ENCODE assay signal across 9 cellular contexts in the genomic region with DNA sequence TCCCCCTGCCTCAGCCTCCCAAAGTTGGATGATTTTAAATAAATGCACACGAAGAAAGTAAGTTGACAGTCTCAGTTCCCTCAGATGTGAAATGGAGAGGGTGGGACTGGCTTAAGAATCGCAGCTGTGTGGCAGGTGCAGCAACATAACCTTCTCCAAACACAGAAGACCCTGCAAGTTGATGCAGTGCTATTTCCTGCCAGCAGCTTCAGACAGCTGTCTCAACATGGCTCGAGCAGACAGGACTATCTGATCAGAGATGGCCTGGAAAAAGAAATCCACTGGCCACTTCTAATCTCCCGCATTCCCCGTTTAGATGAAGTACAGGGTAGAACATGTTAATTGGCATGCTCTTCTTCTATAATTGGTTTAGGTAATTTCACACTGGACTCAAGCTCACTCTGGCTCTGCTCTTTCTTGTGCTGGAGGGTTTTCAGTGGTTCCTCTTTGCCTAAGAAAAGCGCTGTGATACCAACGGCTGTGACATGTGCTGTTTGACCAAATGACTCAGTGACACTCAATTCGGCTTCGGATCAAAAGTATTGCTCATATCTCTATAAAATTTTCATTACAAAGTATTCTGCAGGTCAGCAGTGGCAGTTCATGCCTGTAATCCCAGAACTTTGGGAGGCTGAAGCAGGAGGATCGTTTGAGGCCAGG. TPM values are rescaled to one million over a fixed set of nuclear protein-coding genes. Genes with fewer than 3 reads are reported as not detected.
DNase-seq lines count a peak whose midpoint lies in the region; ATAC-seq and TF ChIP-seq lines count a peak whose summit lies in the region.
"Had no signal": no experiment of that assay in that cellular context is flagged by ENCODE, and none has a peak within 500 bp of the region (broad histone marks: within the 10 kb centered on the region; RNA-seq: fewer than 3 reads in every experiment).

No MANE protein-coding gene starts in this region.

- TF ChIP-seq CTCF in foreskin fibroblast (IDR thresholded peaks at IDR 0.05; ENCODE audit: low read depth, low read length): no peak

- peak; percentile 50 to 59 for DNase-seq in NOMO-1 (lab: John Stamatoyannopoulos, UW; ENCODE audit: unreplicated experiment in 2 of 2)
- no peak for DNase-seq in naive thymus-derived CD8-positive, alpha-beta T cell
- DNase-seq in stimulated activated naive CD4-positive, alpha-beta T cell treated with Interleukin-2 at 50 U/mL for 16 hours (lab: John Stamatoyannopoulos, UW): no peak
- DNase-seq in foreskin fibroblast: no peak
- DNase-seq in NCI-H187 treated with DMSO at 0.1 percent for 48 hours (lab: John Stamatoyannopoulos, UW): no peak

- H3K36me3 Mint-ChIP-seq in naive thymus-derived CD8-positive, alpha-beta T cell: peaks cover 0 to 11% (median 2%) of the 10 kb centered on the region in 3 donors

- H3K9me3 Mint-ChIP-seq in naive thymus-derived CD8-positive, alpha-beta T cell: no peaks in the 10 kb centered on the region
- H3K9me3 Mint-ChIP-seq: T-helper 1 cell treated with Interleukin-12 subunit alpha and Interleukin-12 subunit beta and Interleukin-4 antibody, amounts not matched to agents 30 μg/mL and 1 μg/mL, for 36 hours had no signal

- peak; percentile 60 for ATAC-seq in GM19043 (IDR thresholded peaks at IDR 0.05; ENCODE audit: low read depth, unreplicated experiment)
- peak; percentile 68 for ATAC-seq in HG02798 (IDR thresholded peaks at IDR 0.05; ENCODE audit: poor library complexity, unreplicated experiment)
- peak; percentile 33 to 63 for ATAC-seq in naive thymus-derived CD8-positive, alpha-beta T cell
- ATAC-seq in HG03196 (IDR thresholded peaks at IDR 0.05; ENCODE audit: unreplicated experiment): no peak

- H3K4me3 ChIP-seq in foreskin fibroblast (ENCODE audit: low read depth in 1 of 2, low read length in 2 of 2): no peak overlapping the region

- peaks cover 0 to 17% (median 3%) of the 10 kb centered on the region in 4 donors for H3K4me1 Mint-ChIP-seq in naive thymus-derived CD8-positive, alpha-beta T cell

- no peak overlapping the region for H3K4me3 Mint-ChIP-seq in naive thymus-derived CD8-positive, alpha-beta T cell
- H3K4me3 Mint-ChIP-seq: T-helper 1 cell treated with Interleukin-12 subunit alpha and Interleukin-12 subunit beta and Interleukin-4 antibody, amounts not matched to agents 30 μg/mL and 1 μg/mL, for 36 hours had no signal

- H3K27ac Mint-ChIP-seq in naive thymus-derived CD8-positive, alpha-beta T cell: peak overlapping the region in 2 of 10 donors; percentile 29 to 74
- H3K27ac Mint-ChIP-seq: T-helper 1 cell treated with Interleukin-12 subunit alpha and Interleukin-12 subunit beta and Interleukin-4 antibody, amounts not matched to agents 30 μg/mL and 1 μg/mL, for 36 hours had no signal

- POLR2A ChIA-PET in naive thymus-derived CD8-positive, alpha-beta T cell (lab: Charles Lee): no interaction called here

- H3K27me3 Mint-ChIP-seq in naive thymus-derived CD8-positive, alpha-beta T cell: no peaks in the 10 kb centered on the region

RNA-seq across cellular contexts. Expression of a gene that starts 40.2 kb away (rescaled TPM):
- total RNA-seq in naive thymus-derived CD8-positive, alpha-beta T cell: 1 to 10 TPM; 5.5 to 5.6 TPM
- 1 to 10 TPM in 1 of 3 donors, under 1 TPM in 2; 0.52 to 1.5 (median 0.88) TPM for polyA plus RNA-seq in naive thymus-derived CD8-positive, alpha-beta T cell

Comparison
In these comparisons a context has a peak if more than half of its experiments do, and no peak if none do; other contexts are left out.
1. DNase-seq: peak in NOMO-1 (2 of 2); none in naive thymus-derived CD8-positive, alpha-beta T cell (0 of 10), stimulated activated naive CD4-positive, alpha-beta T cell treated with Interleukin-2 at 50 U/mL for 16 hours (single experiment), foreskin fibroblast (0 of 2) and NCI-H187 treated with DMSO at 0.1 percent for 48 hours (single experiment).